8 cellular contexts compared by ENCODE assay signal in genomic region chr4:153151535-153152452, GRCh38. TPM values are rescaled to one million over a fixed set of nuclear protein-coding genes. Genes with fewer than 3 reads are reported as not detected.
DNase-seq lines count a peak whose midpoint lies in the region; ATAC-seq and TF ChIP-seq lines count a peak whose summit lies in the region.

No MANE protein-coding gene starts in this region.

- H3K27me3 Mint-ChIP-seq in WTC11 (ENCODE audit: low read depth): peaks cover 59% of the 10 kb centered on the region

- intact Hi-C loops in ovary (cut with DNase I): loop anchor here in 3 of 4 donors (5.0 to 10.0 kb wide), 3 partner anchors 73 to 313 kb away; partner anchors contain the start of gene TMEM131L (in 1 of the 3)

- H3K9me3 Mint-ChIP-seq in WTC11: no peaks in the 10 kb centered on the region

- no peaks in the 10 kb centered on the region for H3K36me3 ChIP-seq in ovary
- H3K36me3 ChIP-seq in MG63: no peaks in the 10 kb centered on the region

- no peak overlapping the region for H3K27ac ChIP-seq in ovary

- TF ChIP-seq EP300 in ovary (IDR thresholded peaks at IDR 0.05): no peak

- CTCF ChIA-PET in WTC11 (lab: Charles Lee): interaction anchor here (1.2 to 1.9 kb wide), 4 partner anchors 9 to 53 kb away, joined by 3 to 18 read pairs (median 5); partner anchors contain the start of gene TRIM2

- peak overlapping the region; percentile 78 for H3K4me3 Mint-ChIP-seq in WTC11

- H3K4me3 ChIP-seq in fibroblast of villous mesenchyme (ENCODE audit: low read depth, low read length) (no peak overlapping the region), ovary (no peak overlapping the region), MG63 (no peak overlapping the region)

- ATAC-seq in GM18868 (IDR thresholded peaks at IDR 0.05; ENCODE audit: unreplicated experiment) (peak; percentile 42), WTC11 (peak; percentile 52), GM19328 (IDR thresholded peaks at IDR 0.05; ENCODE audit: unreplicated experiment) (no peak)

- H3K4me1 Mint-ChIP-seq in WTC11: peaks cover 56% of the 10 kb centered on the region

- peaks cover 1% of the 10 kb centered on the region for H3K4me1 ChIP-seq in ovary (ENCODE audit: insufficient read depth)

- TF ChIP-seq POLR2A in ovary (IDR thresholded peaks at IDR 0.05): no peak

- H3K36me3 Mint-ChIP-seq in WTC11: no peaks in the 10 kb centered on the region

- WGBS in ovary, 3 donors: 36 to 40% (median 37%) methylated on average over 31 of the region's 31 CpGs

- POLR2A ChIA-PET in WTC11 (lab: Charles Lee): no interaction called here

- H3K27ac Mint-ChIP-seq in WTC11: no peak overlapping the region

- H3K27me3 ChIP-seq in ovary: no peaks in the 10 kb centered on the region
- H3K27me3 ChIP-seq in MG63: no peaks in the 10 kb centered on the region

- no peak for TF ChIP-seq CTCF in WTC11 (IDR thresholded peaks at IDR 0.05)
- no peak for TF ChIP-seq CTCF in fibroblast of villous mesenchyme (IDR thresholded peaks at IDR 0.05; ENCODE audit: insufficient read depth, low read depth, low read length)
- TF ChIP-seq CTCF in ovary (IDR thresholded peaks at IDR 0.05): no peak

- no peaks in the 10 kb centered on the region for H3K9me3 ChIP-seq in ovary
- no peaks in the 10 kb centered on the region for H3K9me3 ChIP-seq in MG63

- DNase-seq in A172 (ENCODE audit: low spot score): peak; percentile 48
- peak; percentile 34 to 39 for DNase-seq in NCI-H1930 (lab: John Stamatoyannopoulos, UW)
- peak; percentile 94 for DNase-seq in WTC11 (ENCODE audit: low spot score)
- peak; percentile 33 for DNase-seq in fibroblast of villous mesenchyme (ENCODE audit: low read depth)
- peak; percentile 34 to 69 (median 55) for DNase-seq in ovary
- DNase-seq in MG63: no peak

TF ChIP-seq in WTC11, 78 proteins besides CTCF, POLR2A, EP300 and RAD21:
- TF ChIP-seq EMX1 (CRISPR knock-in tag; IDR thresholded peaks at IDR 0.05) (no peak), ZMAT4 (CRISPR knock-in tag; IDR thresholded peaks at IDR 0.05) (no peak), ZNF121 (CRISPR knock-in tag; IDR thresholded peaks at IDR 0.05) (no peak), JAZF1 (CRISPR knock-in tag; IDR thresholded peaks at IDR 0.05) (no peak), IRF2 (CRISPR knock-in tag; IDR thresholded peaks at IDR 0.05; ENCODE audit: borderline replicate concordance, low read depth) (no peak), NFE2L1 (CRISPR knock-in tag; IDR thresholded peaks at IDR 0.05) (no peak), SMAD3 (CRISPR knock-in tag; IDR thresholded peaks at IDR 0.05; ENCODE audit: borderline replicate concordance) (no peak), ZBTB43 (CRISPR knock-in tag; IDR thresholded peaks at IDR 0.05) (no peak), NR1H2 (CRISPR knock-in tag; IDR thresholded peaks at IDR 0.05) (no peak)

RNA-seq across cellular contexts. Expression of gene TRIM2, which starts 52.4 kb away (rescaled TPM):
- 23.7 and 46.6 TPM in 2 replicates for total RNA-seq in A172 (2014; rRNA removed; shearing (Covaris generic))
- total RNA-seq in WTC11 (2021): 42.0 to 54.5 TPM (median 43.9 TPM) in 3 replicates
- 35.1 and 38.0 TPM in 2 replicates for total RNA-seq in fibroblast of villous mesenchyme
- total RNA-seq in ovary: 10 to 100 TPM; 30.4 to 57.5 (median 45.7) TPM
- polyA plus RNA-seq in ovary: 10 to 100 TPM in 1 of 2 donors, 1 to 10 TPM in 1; 9.5 to 17.9 TPM
- 7.0 and 10.5 TPM in 2 replicates for total RNA-seq in MG63 (2014; rRNA removed; shearing (Covaris generic); ENCODE audit: low replicate concordance)
